Comparison of ENCODE assay signal across 27 cellular contexts in genomic region chr10:130422366-130423324, GRCh38.
DNase-seq lines count a peak whose midpoint lies in the region; ATAC-seq and TF ChIP-seq lines count a peak whose summit lies in the region.
"Had no signal": no experiment of that assay in that cellular context is flagged by ENCODE, and none has a peak within 500 bp of the region (broad histone marks: within the 10 kb centered on the region; RNA-seq: fewer than 3 reads in every experiment).

No MANE protein-coding gene starts in this region.

- RAD21 ChIA-PET in HCT116 (lab: Charles Lee; ENCODE audit: low non-redundant PET in 1 of 2, low total read pairs in 2 of 2, uncharacterized antibody in 2 of 2, unreplicated experiment in 2 of 2), result no interaction called here

- BruUV-seq in HCT116 (replicated peaks; lab: Mats Ljungman, UMichigan) (no TSS peak), OCI-LY7 (replicated peaks; lab: Mats Ljungman, UMichigan) (no TSS peak)

- WGBS in esophagus muscularis mucosa, result 75% methylated on average over 12 of the region's 12 CpGs

- TF ChIP-seq RAD21 in HCT116 (IDR thresholded peaks at IDR 0.05; ENCODE audit: low read depth), result 0 out of 2 replicates have a peak, but pooled peaks have one; percentile 8

- H3K9me2 ChIP-seq in HCT116 (ENCODE audit: insufficient read depth) (no peaks in the 10 kb centered on the region), OCI-LY7 (ENCODE audit: insufficient read depth, low read length) (no peaks in the 10 kb centered on the region)

- H3K36me3 Mint-ChIP-seq in progenitor cell of endocrine pancreas (ENCODE audit: insufficient read depth), result no peaks in the 10 kb centered on the region
- H3K36me3 Mint-ChIP-seq: CD8-positive, alpha-beta T cell; T-cell had no signal

- POLR2A ChIA-PET in HCT116 (lab: Charles Lee), result no interaction called here
- POLR2A ChIA-PET in OCI-LY7 (lab: Charles Lee), result interaction anchor here (0.6 kb wide), 1 partner anchor 161 kb away, joined by 4 read pairs; no protein-coding TSS in a partner anchor

- peaks cover 4% of the 10 kb centered on the region for H3K4me1 Mint-ChIP-seq in progenitor cell of endocrine pancreas (ENCODE audit: low read depth)
- H3K4me1 Mint-ChIP-seq: B cell, T-cell had no signal

- no peaks in the 10 kb centered on the region for H4K20me1 ChIP-seq in HCT116 (ENCODE audit: insufficient read depth)
- H4K20me1 ChIP-seq in OCI-LY7 (ENCODE audit: insufficient read depth, low read length), result no peaks in the 10 kb centered on the region

- H3K4me2 ChIP-seq in HCT116 (ENCODE audit: low read length), result no peak overlapping the region
- no peak overlapping the region for H3K4me2 ChIP-seq in OCI-LY7 (ENCODE audit: low read length)

- DNase-seq in HCT116 (ENCODE audit: low read depth, low spot score), result no peak
- DNase-seq in OCI-LY7 (ENCODE audit: low spot score), result no peak
- DNase-seq in esophagus muscularis mucosa (ENCODE audit: extremely low spot score), result peak; percentile 78
- no peak for DNase-seq in progenitor cell of endocrine pancreas (ENCODE audit: low spot score, unreplicated experiment)
- no peak for DNase-seq in COLO668 (lab: John Stamatoyannopoulos, UW; ENCODE audit: unreplicated experiment)
- DNase-seq in SK-N-DZ (ENCODE audit: low spot score), result no peak
- DNase-seq in stimulated activated CD4-positive, alpha-beta T cell treated with anti-CD3 and anti-CD28 coated beads, Interleukin-2, amount 100 ng/mL, for 24 hours, result no peak
- DNase-seq: CD8-positive, alpha-beta T cell; DMS 273 treated with DMSO at 0.1 percent for 48 hours; DMS79; H7; KBM-7; MG63; NCI-H1048; NCI-H1436; NCI-H187; NCI-H2081 treated with DMSO at 0.1 percent for 48 hours; NCI-H2171 treated with DMSO at 0.1 percent for 48 hours; NCI-H345; NCI-H510A treated with DMSO at 0.1 percent for 48 hours; NCI-H774; Right ventricle myocardium superior; RPMI8226; T-cell had no signal

- no peak for TF ChIP-seq EP300 in esophagus muscularis mucosa (IDR thresholded peaks at IDR 0.05)

- H3K4me3 ChIP-seq in HCT116 (replicated peaks in 1 of 2; ENCODE audit: low read depth in 1 of 2, low read length in 2 of 2) (no peak overlapping the region), OCI-LY7 (ENCODE audit: low read depth, low read length, poor library complexity, severe bottlenecking) (no peak overlapping the region), esophagus muscularis mucosa (no peak overlapping the region)
- H3K4me3 ChIP-seq: MG63, SJSA1 had no signal

- H3K27ac ChIP-seq in HCT116 (ENCODE audit: low read depth, low read length) (no peak overlapping the region), OCI-LY7 (ENCODE audit: low read depth, low read length, poor library complexity, severe bottlenecking) (no peak overlapping the region), esophagus muscularis mucosa (replicated peaks in 1 of 4) (no peak overlapping the region)
- H3K27ac ChIP-seq: C4-2B, SJSA1 had no signal

- TF ChIP-seq CTCF in HCT116 (IDR thresholded peaks at IDR 0.05 in 2 of 3, conservative IDR thresholded peaks at IDR 0.05 in 1 of 3; ENCODE audit: borderline replicate concordance in 1 of 3, insufficient read depth in 1 of 3, low read depth in 2 of 3, low read length in 2 of 3) (no peak), OCI-LY7 (conservative IDR thresholded peaks at IDR 0.05; ENCODE audit: low read length) (peak; percentile 35), esophagus muscularis mucosa (IDR thresholded peaks at IDR 0.05) (no peak), progenitor cell of endocrine pancreas (IDR thresholded peaks at IDR 0.05; ENCODE audit: unreplicated experiment) (peak; percentile 8)

- no peak overlapping the region for H2AFZ ChIP-seq in HCT116 (ENCODE audit: low read depth, low read length, poor library complexity, severe bottlenecking)
- no peak overlapping the region for H2AFZ ChIP-seq in OCI-LY7 (ENCODE audit: low read length)

- H3K36me3 ChIP-seq in HCT116 (ENCODE audit: control insufficient read depth in 1 of 2, insufficient read depth in 2 of 2, low read length in 2 of 2) (no peaks in the 10 kb centered on the region), OCI-LY7 (ENCODE audit: insufficient read depth, low read length) (no peaks in the 10 kb centered on the region), esophagus muscularis mucosa (no peaks in the 10 kb centered on the region)
- H3K36me3 ChIP-seq: MG63, SJSA1 had no signal

- TF ChIP-seq POLR2A in HCT116 (IDR thresholded peaks at IDR 0.05; ENCODE audit: borderline replicate concordance, extremely low read depth, insufficient read depth, insufficient read length) (no peak), esophagus muscularis mucosa (IDR thresholded peaks at IDR 0.05; ENCODE audit: low read depth) (no peak)

- no peaks in the 10 kb centered on the region for H3K9me3 Mint-ChIP-seq in progenitor cell of endocrine pancreas (ENCODE audit: low read depth)
- H3K9me3 Mint-ChIP-seq: CD8-positive, alpha-beta T cell had no signal

- intact Hi-C loops in HCT116 (cut with micrococcal nuclease) (no loop called here), OCI-LY7 (cut with micrococcal nuclease; ENCODE audit: unreplicated experiment) (no loop called here), esophagus muscularis mucosa (cut with DNase I) (no loop called here)

- H3K4me1 ChIP-seq in HCT116 (ENCODE audit: control insufficient read depth in 1 of 2, insufficient read depth in 2 of 2, low read length in 2 of 2), result no peaks in the 10 kb centered on the region
- H3K4me1 ChIP-seq in OCI-LY7 (ENCODE audit: insufficient read depth, low read length, poor library complexity, severe bottlenecking), result no peaks in the 10 kb centered on the region
- no peaks in the 10 kb centered on the region for H3K4me1 ChIP-seq in esophagus muscularis mucosa
- H3K4me1 ChIP-seq: SJSA1 had no signal

- H3K79me2 ChIP-seq in HCT116 (ENCODE audit: insufficient read depth, low read length), result no peaks in the 10 kb centered on the region
- H3K79me2 ChIP-seq in OCI-LY7 (ENCODE audit: insufficient read depth, low read depth, low read length), result no peaks in the 10 kb centered on the region

- H3K9ac ChIP-seq in HCT116 (ENCODE audit: low read length), result no peak overlapping the region

- H3K27me3 ChIP-seq in HCT116 (ENCODE audit: insufficient read depth, low read length) (no peaks in the 10 kb centered on the region), esophagus muscularis mucosa (peaks cover 0 to 6% (median 0%) of the 10 kb centered on the region in 4 donors)
- H3K27me3 ChIP-seq: SJSA1 had no signal

- H3K9me3 ChIP-seq in HCT116 (ENCODE audit: control insufficient read depth in 1 of 2, insufficient read depth in 1 of 2, low read depth in 1 of 2, low read length in 2 of 2), result no peaks in the 10 kb centered on the region
- H3K9me3 ChIP-seq in OCI-LY7 (ENCODE audit: low read length), result no peaks in the 10 kb centered on the region
- H3K9me3 ChIP-seq in esophagus muscularis mucosa, result peaks cover 0 to 6% (median 0%) of the 10 kb centered on the region in 4 donors
- H3K9me3 ChIP-seq: MG63 had no signal

- no peak overlapping the region for H3K4me3 Mint-ChIP-seq in progenitor cell of endocrine pancreas (ENCODE audit: low read depth)
- H3K4me3 Mint-ChIP-seq: B cell; CD8-positive, alpha-beta T cell; T-cell had no signal

- no peak overlapping the region for H3K27ac Mint-ChIP-seq in progenitor cell of endocrine pancreas
- H3K27ac Mint-ChIP-seq: B cell; CD8-positive, alpha-beta T cell; T-cell had no signal

- H3K27me3 Mint-ChIP-seq in progenitor cell of endocrine pancreas, result peaks cover 11% of the 10 kb centered on the region
- H3K27me3 Mint-ChIP-seq: B cell had no signal

- CTCF ChIA-PET in HCT116 (lab: Charles Lee) (no interaction called here), OCI-LY7 (lab: Charles Lee; ENCODE audit: unreplicated experiment) (no interaction called here)

- no peak for ATAC-seq in HCT116
- ATAC-seq: CD8-positive, alpha-beta T cell; T-cell had no signal

TF ChIP-seq in HCT116, 20 proteins besides CTCF, POLR2A, EP300 and RAD21 (continues in another document):
- TF ChIP-seq TCF7L2 (IDR thresholded peaks at IDR 0.05; ENCODE audit: borderline replicate concordance, extremely low read depth, insufficient read depth, insufficient read length) (no peak), YY1 (IDR thresholded peaks at IDR 0.05; ENCODE audit: extremely low read depth, insufficient replicate concordance, low read depth, low read length) (no peak), SIN3A (IDR thresholded peaks at IDR 0.05; ENCODE audit: low read depth) (no peak), ZBTB33 (IDR thresholded peaks at IDR 0.05; ENCODE audit: extremely low read depth, insufficient replicate concordance, low read length) (no peak)

Comparison
In these comparisons a context has a peak if more than half of its experiments do, and no peak if none do; other contexts are left out.
1. CTCF ChIP-seq: peak in OCI-LY7 (single experiment) and progenitor cell of endocrine pancreas (single experiment); none in HCT116 (0 of 3) and esophagus muscularis mucosa (0 of 3).